In genomic region chr11:72736452-72737069, GRCh38 we compare ENCODE assay signal across 1 cellular context.
A peak's percentile ranks its signal among the peaks of the same experiment; 100 is the strongest.
TF ChIP-seq lines count a peak whose summit lies in the region.

No MANE protein-coding gene starts in this region.

TF ChIP-seq in K562, 482 proteins besides CTCF, POLR2A, EP300 and RAD21 (continued from another document and continues in another):
- TF ChIP-seq PRDM10 (IDR thresholded peaks at IDR 0.05; ENCODE audit: partially characterized antibody) (peak; percentile 91), ZNF41 (CRISPR knock-in tag; conservative IDR thresholded peaks at IDR 0.05) (no peak), ATF7 (IDR thresholded peaks at IDR 0.05) (peak; percentile 24; the same call in 1 of the 2 replicates), HBP1 (CRISPR knock-in tag; IDR thresholded peaks at IDR 0.05) (peak; percentile 71; the same call in 1 of the 2 replicates), HMGXB4 (CRISPR knock-in tag; IDR thresholded peaks at IDR 0.05) (no peak), IRF9 (tag; IDR thresholded peaks at IDR 0.05) (no peak), NFRKB (IDR thresholded peaks at IDR 0.05; ENCODE audit: low read depth) (no peak), ZBTB2 (IDR thresholded peaks at IDR 0.05) (no peak), SMARCA4 (IDR thresholded peaks at IDR 0.05) (peak; percentile 58), GATAD2A (IDR thresholded peaks at IDR 0.05) (no peak), NFIC (IDR thresholded peaks at IDR 0.05) (no peak), LARP7 (IDR thresholded peaks at IDR 0.05) (0 out of 2 replicates have a peak, but pooled peaks have one; percentile 18), BRCA1 (IDR thresholded peaks at IDR 0.05) (no peak), BRCA1 (CRISPR knock-in tag; IDR thresholded peaks at IDR 0.05) (no peak), ZBTB1 (CRISPR knock-in tag; IDR thresholded peaks at IDR 0.05; ENCODE audit: borderline replicate concordance, low read depth) (no peak), ZNF124 (CRISPR knock-in tag; IDR thresholded peaks at IDR 0.05) (no peak), CTBP1 (IDR thresholded peaks at IDR 0.05; ENCODE audit: borderline replicate concordance) (peak; percentile 50), NFATC3 (IDR thresholded peaks at IDR 0.05) (no peak), ZNF584 (CRISPR knock-in tag; IDR thresholded peaks at IDR 0.05; ENCODE audit: low read depth) (no peak; the same call in 1 of the 2 replicates), ATF1 (CRISPR knock-in tag; IDR thresholded peaks at IDR 0.05) (no peak), ATF1 (tag; IDR thresholded peaks at IDR 0.05) (peak; percentile 70), NRF1 (conservative IDR thresholded peaks at IDR 0.05 in 1 of 2, IDR thresholded peaks at IDR 0.05 in 1 of 2) (peak in 1 of 2 experiments; percentile 33; a peak in 1 of 4 replicates), LEF1 (IDR thresholded peaks at IDR 0.05) (no peak), ELF4 (CRISPR knock-in tag; IDR thresholded peaks at IDR 0.05) (peak; percentile 55; the same call in 1 of the 2 replicates), RHOXF2B (CRISPR knock-in tag; conservative IDR thresholded peaks at IDR 0.05) (no peak), PHF8 (IDR thresholded peaks at IDR 0.05; ENCODE audit: borderline replicate concordance, low read length) (no peak; the same call in 1 of the 2 replicates), DMBX1 (CRISPR knock-in tag; IDR thresholded peaks at IDR 0.05; ENCODE audit: borderline replicate concordance) (peak; percentile 59; the same call in 1 of the 2 replicates), IFI16 (CRISPR knock-in tag; IDR thresholded peaks at IDR 0.05) (no peak), HDAC2 (IDR thresholded peaks at IDR 0.05) (0 out of 2 replicates have a peak, but pooled peaks have one; percentile 12), RBM14 (IDR thresholded peaks at IDR 0.05; ENCODE audit: borderline replicate concordance, insufficient read depth, low read depth, low read length) (no peak), PHF21A (IDR thresholded peaks at IDR 0.05; ENCODE audit: borderline replicate concordance, low read depth) (no peak), BRF2 (IDR thresholded peaks at IDR 0.05; ENCODE audit: borderline replicate concordance, insufficient read depth, insufficient read length) (no peak), ZBTB26 (CRISPR knock-in tag; IDR thresholded peaks at IDR 0.05) (0 out of 2 replicates have a peak, but pooled peaks have one; percentile 52), TRIM24 (IDR thresholded peaks at IDR 0.05) (0 out of 4 replicates have a peak, but pooled peaks of 1 of the 2 experiments have one; percentile 30), UBTF (IDR thresholded peaks at IDR 0.05; ENCODE audit: borderline replicate concordance in 1 of 2, low read depth in 2 of 2, low read length in 2 of 2) (no peak), ZKSCAN8 (CRISPR knock-in tag; IDR thresholded peaks at IDR 0.05) (peak; percentile 29; the same call in 1 of the 2 replicates), FOXJ2 (tag; IDR thresholded peaks at IDR 0.05) (no peak), JUND (IDR thresholded peaks at IDR 0.05; ENCODE audit: borderline replicate concordance, low read depth, low read length) (peak; percentile 19; the same call in 1 of the 2 replicates), JUND (tag; IDR thresholded peaks at IDR 0.05; ENCODE audit: borderline replicate concordance, low read depth, low read length) (no peak), ILK (tag; IDR thresholded peaks at IDR 0.05; ENCODE audit: borderline replicate concordance, low read depth) (no peak), EHMT2 (IDR thresholded peaks at IDR 0.05) (0 out of 2 replicates have a peak, but pooled peaks have one; percentile 11), ZBTB12 (CRISPR knock-in tag; IDR thresholded peaks at IDR 0.05) (0 out of 2 replicates have a peak, but pooled peaks have one; percentile 52), FOSL1 (tag; conservative IDR thresholded peaks at IDR 0.05) (peak; percentile 57; the same call in 1 of the 2 replicates), MTF1 (CRISPR knock-in tag; IDR thresholded peaks at IDR 0.05; ENCODE audit: borderline replicate concordance) (no peak), FOXP4 (CRISPR knock-in tag; IDR thresholded peaks at IDR 0.05; ENCODE audit: borderline replicate concordance) (no peak), ZNF239 (CRISPR knock-in tag; IDR thresholded peaks at IDR 0.05) (no peak), LCOR (CRISPR knock-in tag; IDR thresholded peaks at IDR 0.05) (no peak), SMAD3 (CRISPR knock-in tag; conservative IDR thresholded peaks at IDR 0.05) (no peak), GABPA (tag; conservative IDR thresholded peaks at IDR 0.05; ENCODE audit: low read depth) (peak; percentile 32)
